In the genomic region with DNA sequence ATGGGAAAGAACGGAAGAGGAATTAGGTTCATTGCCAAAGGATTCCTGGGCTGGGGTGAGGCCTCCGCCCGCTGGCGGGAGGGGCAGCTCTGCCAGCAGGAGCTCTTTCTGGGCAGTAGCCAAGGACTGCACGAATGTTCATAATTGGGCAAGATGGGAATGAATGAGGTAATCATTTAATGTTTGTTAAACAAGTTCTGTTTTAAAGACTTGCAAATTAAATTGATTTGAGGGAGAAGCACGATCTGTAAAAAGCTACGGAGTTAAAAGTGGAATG, we compare ENCODE assay signal across 18 cellular contexts.
DNase-seq lines count a peak whose midpoint lies in the region; ATAC-seq, FAIRE-seq and TF ChIP-seq lines count a peak whose summit lies in the region.
"Had no signal": no experiment of that assay in that cellular context is flagged by ENCODE, and none has a peak within 500 bp of the region (broad histone marks: within the 10 kb centered on the region; RNA-seq: fewer than 3 reads in every experiment).

No MANE protein-coding gene starts in this region.

- H3K9ac ChIP-seq in muscle layer of colon (ENCODE audit: low read length) = peak overlapping the region; percentile 37

- FAIRE-seq in bronchial epithelial cell (lab: Jason Lieb, UNC) = no peak

- H3K27me3 ChIP-seq in bronchial epithelial cell (ENCODE audit: control insufficient read depth, insufficient read depth, low read length) (no peaks in the 10 kb centered on the region), muscle layer of colon (ENCODE audit: control insufficient read depth in 1 of 2, insufficient read depth in 2 of 2, low read length in 2 of 2) (no peaks in the 10 kb centered on the region)
- H3K27me3 ChIP-seq: breast epithelium, Peyer's patch had no signal

- H3K27ac ChIP-seq in muscle layer of colon (ENCODE audit: low read depth, low read length) = peak overlapping the region; percentile 49
- H3K27ac ChIP-seq: breast epithelium, Peyer's patch had no signal

- H3K36me3 ChIP-seq in bronchial epithelial cell (ENCODE audit: control insufficient read depth, insufficient read depth, low read length) (peaks cover 1% of the 10 kb centered on the region), muscle layer of colon (ENCODE audit: insufficient read depth, low read length) (peaks cover 15% of the 10 kb centered on the region)
- H3K36me3 ChIP-seq: breast epithelium had no signal

- no peaks in the 10 kb centered on the region for H3K9me3 ChIP-seq in muscle layer of colon (ENCODE audit: low read length)
- H3K9me3 ChIP-seq: breast epithelium, Peyer's patch had no signal

- no peak for ATAC-seq in HG03159 (IDR thresholded peaks at IDR 0.05; ENCODE audit: unreplicated experiment)
- ATAC-seq in HG02678 (IDR thresholded peaks at IDR 0.05; ENCODE audit: unreplicated experiment) = no peak
- ATAC-seq: stimulated activated naive CD8-positive, alpha-beta T cell treated with anti-CD3 and anti-CD28 coated beads, Interleukin-15, Interleukin-2, amounts not matched to agents 100 U/mL and 50 U/mL, for 24 hours had no signal

- H3K4me3 Mint-ChIP-seq in immature natural killer cell = no peak overlapping the region

- TF ChIP-seq CTCF in bronchial epithelial cell (IDR thresholded peaks at IDR 0.05; ENCODE audit: insufficient read depth, low read length, severe bottlenecking) = no peak

- H3K27ac Mint-ChIP-seq in immature natural killer cell = no peak overlapping the region

- H3K36me3 Mint-ChIP-seq in immature natural killer cell = peaks cover 9 to 18% (median 10%) of the 10 kb centered on the region in 3 donors

- DNase-seq in EH (ENCODE audit: low read depth) (peak; percentile 23), NCI-H1694 (lab: John Stamatoyannopoulos, UW) (peak; percentile 91), bronchial epithelial cell (ENCODE audit: low read depth) (peak; percentile 66), immature natural killer cell (no peak)
- DNase-seq in stimulated activated CD4-positive, alpha-beta T cell treated with anti-CD3 and anti-CD28 coated beads, Interleukin-1b, Interleukin-23, amount 100 ng/mL, for 48 hours = no peak
- DNase-seq: activated CD4-positive, alpha-beta T cell treated with anti-CD3 and anti-CD28 coated beads, Interleukin-2, amount 50 U/mL, for 1 hour; activated effector memory CD4-positive, alpha-beta T cell treated with anti-CD3 and anti-CD28 coated beads, Interleukin-2, amount 50 U/mL, for 16 hours; GDM1; mesendoderm; NCI-H345; Peyer's patch; stimulated activated CD4-positive, alpha-beta T cell treated with anti-CD3 and anti-CD28 coated beads, Interleukin-4, amount 100 ng/mL, for 4 hours; stimulated activated naive CD8-positive, alpha-beta T cell treated with anti-CD3 and anti-CD28 coated beads, Interleukin-15, Interleukin-2, amounts not matched to agents 100 U/mL and 50 U/mL, for 24 hours; T-helper 2 cell had no signal

- H3K27me3 Mint-ChIP-seq in immature natural killer cell (ENCODE audit: low read depth in 3 of 3) = peaks cover 0 to 7% (median 4%) of the 10 kb centered on the region in 3 donors

- H3K4me3 ChIP-seq in bronchial epithelial cell (ENCODE audit: low read depth, low read length) = no peak overlapping the region
- H3K4me3 ChIP-seq in muscle layer of colon (ENCODE audit: low read depth in 1 of 2, low read length in 2 of 2) = peak overlapping the region in 1 of 2 donors; percentile 31
- H3K4me3 ChIP-seq: breast epithelium, Peyer's patch had no signal

- no peaks in the 10 kb centered on the region for H3K9me3 Mint-ChIP-seq in immature natural killer cell

- peaks cover 35% of the 10 kb centered on the region for H3K4me1 ChIP-seq in muscle layer of colon (ENCODE audit: insufficient read depth, low read length)

- peaks cover 0 to 2% of the 10 kb centered on the region in 2 donors for H3K4me1 Mint-ChIP-seq in immature natural killer cell

Comparison
In these comparisons a context has a peak if more than half of its experiments do, and no peak if none do; other contexts are left out.
1. DNase-seq: peak in EH (single experiment), NCI-H1694 (single experiment) and bronchial epithelial cell (single experiment); none in immature natural killer cell (0 of 3) and stimulated activated CD4-positive, alpha-beta T cell treated with anti-CD3 and anti-CD28 coated beads, Interleukin-1b, Interleukin-23, amount 100 ng/mL, for 48 hours (single experiment).